Comparison of ENCODE assay signal across 27 cellular contexts in the genomic region with DNA sequence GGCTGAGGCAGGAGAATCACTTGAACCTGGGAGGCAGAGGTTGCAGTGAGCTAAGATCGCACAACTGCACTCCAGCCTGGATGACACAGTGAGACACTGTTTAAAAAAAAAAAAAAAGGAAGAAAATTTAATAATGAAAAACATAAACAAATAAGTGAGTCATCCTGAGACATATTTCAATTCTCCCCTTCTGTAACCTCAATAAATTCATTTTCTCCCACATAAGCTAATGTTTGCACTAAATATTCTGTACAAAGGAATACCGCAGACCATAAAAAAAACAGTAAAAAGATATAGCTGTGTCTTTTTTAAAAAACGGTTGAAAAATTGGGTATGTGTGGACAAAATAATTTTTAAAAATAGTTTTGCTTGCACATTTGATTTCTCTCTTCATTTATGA.
DNase-seq lines count a peak whose midpoint lies in the region; ATAC-seq, FAIRE-seq and TF ChIP-seq lines count a peak whose summit lies in the region.
"Had no signal": no experiment of that assay in that cellular context is flagged by ENCODE, and none has a peak within 500 bp of the region (broad histone marks: within the 10 kb centered on the region; RNA-seq: fewer than 3 reads in every experiment).

No MANE protein-coding gene starts in this region.

- peaks cover 9% of the 10 kb centered on the region for H3K4me1 ChIP-seq in hepatocyte (ENCODE audit: insufficient read depth)
- H3K4me1 ChIP-seq: BLaER1 treated with 17β-estradiol and CSF1 and Interleukin-3, amounts not matched to agents 10 nM and 100 nM; Caco-2 had no signal

- H2AFZ ChIP-seq in hepatocyte: no peak overlapping the region

- WGBS in hepatocyte (ENCODE audit: low lambda C conversion rate, missing lambda C conversion rate): 88% methylated on average over 3 of the region's 3 CpGs

- peak; percentile 94 for FAIRE-seq in endometrium (lab: Jason Lieb, UNC)
- FAIRE-seq: A204.1, GM12878, GM12892, GM18507, GM19239 had no signal

- no peaks in the 10 kb centered on the region for H3K79me2 ChIP-seq in hepatocyte

- TF ChIP-seq CTCF in hepatocyte (IDR thresholded peaks at IDR 0.05; ENCODE audit: poor library complexity): no peak

- no peak overlapping the region for H3K4me2 ChIP-seq in hepatocyte
- H3K4me2 ChIP-seq: BLaER1 treated with 17β-estradiol and CSF1 and Interleukin-3, amounts not matched to agents 10 nM and 100 nM had no signal

- ATAC-seq in GM18907 (IDR thresholded peaks at IDR 0.05; ENCODE audit: unreplicated experiment): no peak
- no peak for ATAC-seq in HG02642 (IDR thresholded peaks at IDR 0.05; ENCODE audit: poor library complexity, unreplicated experiment)
- ATAC-seq: CD8-positive, alpha-beta T cell; GM12878 had no signal

- no peaks in the 10 kb centered on the region for H4K20me1 ChIP-seq in hepatocyte (ENCODE audit: insufficient read depth, poor library complexity, severe bottlenecking)
- H4K20me1 ChIP-seq: BLaER1 treated with 17β-estradiol and CSF1 and Interleukin-3, amounts not matched to agents 10 nM and 100 nM had no signal

- no peaks in the 10 kb centered on the region for H3K27me3 ChIP-seq in hepatocyte
- H3K27me3 ChIP-seq: BLaER1 treated with 17β-estradiol and CSF1 and Interleukin-3, amounts not matched to agents 10 nM and 100 nM had no signal

- H3K9me3 ChIP-seq in SK-N-MC (ENCODE audit: low read depth, low read length): no peaks in the 10 kb centered on the region
- no peaks in the 10 kb centered on the region for H3K9me3 ChIP-seq in hepatocyte (ENCODE audit: low read depth)
- H3K9me3 ChIP-seq: BLaER1 treated with 17β-estradiol and CSF1 and Interleukin-3, amounts not matched to agents 10 nM and 100 nM; Caco-2 had no signal

- H3K27ac ChIP-seq in SK-N-MC (peak overlapping the region; percentile 31; the same call in 1 of the 2 replicates), hepatocyte (peak overlapping the region; percentile 28)
- H3K27ac ChIP-seq: BLaER1 treated with 17β-estradiol and CSF1 and Interleukin-3, amounts not matched to agents 10 nM and 100 nM; C4-2B had no signal

- DNase-seq in SK-N-MC (ENCODE audit: low read depth, low spot score) (no peak), hepatocyte (ENCODE audit: low spot score) (no peak), Ammon's horn (ENCODE audit: low spot score) (no peak), D341Med (ENCODE audit: low spot score) (no peak)
- DNase-seq: 8988T; ACHN; Calu3; CD4-positive, alpha-beta T cell; CD8-positive, alpha-beta T cell; DMS 273 treated with DMSO at 0.1 percent for 48 hours; DMS153; DMS53; DMS79; DND-41; EL; GDM1 had no signal

- no peaks in the 10 kb centered on the region for H3K36me3 ChIP-seq in SK-N-MC (ENCODE audit: insufficient read depth, low read length)
- H3K36me3 ChIP-seq in hepatocyte (replicated peaks; ENCODE audit: insufficient read depth, low read depth): no peaks in the 10 kb centered on the region
- H3K36me3 ChIP-seq: BLaER1 treated with 17β-estradiol and CSF1 and Interleukin-3, amounts not matched to agents 10 nM and 100 nM had no signal

- no peaks in the 10 kb centered on the region for H3K9me2 ChIP-seq in hepatocyte (replicated peaks; ENCODE audit: insufficient read depth)

- no peak overlapping the region for H3K9ac ChIP-seq in SK-N-MC (ENCODE audit: insufficient read length)
- H3K9ac ChIP-seq: BLaER1 treated with 17β-estradiol and CSF1 and Interleukin-3, amounts not matched to agents 10 nM and 100 nM had no signal

- H3K4me3 ChIP-seq in SK-N-MC (no peak overlapping the region), hepatocyte (no peak overlapping the region)
- H3K4me3 ChIP-seq: BLaER1 treated with 17β-estradiol and CSF1 and Interleukin-3, amounts not matched to agents 10 nM and 100 nM; GM12878 had no signal
